Comparison of ENCODE assay signal across 8 cellular contexts in the genomic region with DNA sequence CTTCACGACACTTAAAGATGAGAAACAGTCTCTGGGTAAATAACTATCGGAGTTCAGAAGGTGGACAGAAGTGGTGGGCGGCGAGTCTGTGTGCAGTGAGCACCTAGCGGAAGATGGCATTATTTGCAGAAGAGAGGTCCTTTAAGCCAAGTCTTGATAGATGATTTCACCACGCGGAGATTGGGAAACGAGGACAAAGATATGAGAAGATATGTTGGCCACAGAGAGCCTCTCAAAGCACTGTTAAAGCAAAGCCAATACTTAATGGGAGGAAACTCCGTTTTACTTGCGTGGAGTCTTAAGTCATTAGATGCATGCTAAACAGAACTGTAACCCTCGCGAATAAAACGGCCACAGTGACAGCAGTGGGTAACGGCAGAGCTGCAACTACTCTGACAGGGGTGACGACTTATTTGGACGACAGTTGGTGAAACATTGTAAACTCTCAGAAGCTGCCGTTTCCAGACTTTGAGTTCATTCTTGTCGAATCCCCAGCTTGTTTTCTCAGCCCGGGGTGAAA. TPM values are rescaled to one million over a fixed set of nuclear protein-coding genes. Genes with fewer than 3 reads are reported as not detected.
A peak's percentile ranks its signal among the peaks of the same experiment; 100 is the strongest.
DNase-seq lines count a peak whose midpoint lies in the region; ATAC-seq and TF ChIP-seq lines count a peak whose summit lies in the region.

No MANE protein-coding gene starts in this region.

- peaks cover 43% of the 10 kb centered on the region for H3K79me2 ChIP-seq in OCI-LY1 (ENCODE audit: insufficient read depth, low read length)

- H3K27me3 ChIP-seq in OCI-LY1 (ENCODE audit: insufficient read depth, low read length): no peaks in the 10 kb centered on the region

- peak overlapping the region; percentile 84 for H3K4me3 ChIP-seq in OCI-LY1 (ENCODE audit: low read depth, low read length, poor library complexity, severe bottlenecking)

- peak overlapping the region; percentile 82 for H3K27ac ChIP-seq in OCI-LY1 (ENCODE audit: low read depth, low read length, poor library complexity, severe bottlenecking)

- peak; percentile 61 for TF ChIP-seq CTCF in OCI-LY1 (IDR thresholded peaks at IDR 0.05; ENCODE audit: low read length)

- peak overlapping the region; percentile 30 for H2AFZ ChIP-seq in OCI-LY1 (ENCODE audit: low read length)

- no peaks in the 10 kb centered on the region for H3F3A ChIP-seq in OCI-LY1 (ENCODE audit: insufficient read depth, low read length)

- H3K9me2 ChIP-seq in OCI-LY1 (ENCODE audit: low read depth, low read length): no peaks in the 10 kb centered on the region

- no peaks in the 10 kb centered on the region for H3K36me3 ChIP-seq in OCI-LY1 (ENCODE audit: insufficient read depth, low read length)

- peaks cover 47% of the 10 kb centered on the region for H3K4me1 ChIP-seq in OCI-LY1 (ENCODE audit: insufficient read depth, low read length, severe bottlenecking)

- DNase-seq in NCI-H1436 (lab: John Stamatoyannopoulos, UW) (peak; percentile 11), NCI-H1436 treated with DMSO at 0.1 percent for 48 hours (lab: John Stamatoyannopoulos, UW) (no peak), Right ventricle myocardium superior (no peak), renal cortical epithelial cell (ENCODE audit: low read depth) (peak; percentile 58), KG1 (lab: John Stamatoyannopoulos, UW) (no peak)
- peak; percentile 26 for DNase-seq in activated T-helper 9 cell treated with anti-CD3 and anti-CD28 coated beads, Interleukin-2, amount 50 U/mL, for 16 hours (ENCODE audit: low read depth)

- H4K20me1 ChIP-seq in OCI-LY1 (ENCODE audit: insufficient read depth, low read length): no peaks in the 10 kb centered on the region

- H3K4me2 ChIP-seq in OCI-LY1 (ENCODE audit: low read length): peak overlapping the region; percentile 79

- no peaks in the 10 kb centered on the region for H3K9me3 ChIP-seq in OCI-LY1 (ENCODE audit: low read length)

- intact Hi-C loops in Right ventricle myocardium superior (cut with DNase I): no loop called here

- H3K9ac ChIP-seq in OCI-LY1 (ENCODE audit: low read length): peak overlapping the region; percentile 72

- ATAC-seq in HG03354 (IDR thresholded peaks at IDR 0.05; ENCODE audit: poor library complexity, severe bottlenecking, unreplicated experiment): peak; percentile 37
- ATAC-seq in Right ventricle myocardium superior (ENCODE audit: poor library complexity): peak; percentile 13

RNA-seq across cellular contexts. Expression of gene CEP350, which starts 0.6 kb away (rescaled TPM):
- total RNA-seq in Right ventricle myocardium superior (27.2 TPM), renal cortical epithelial cell (30.2 and 53.5 TPM in 2 replicates)

Comparison
In these comparisons a context has a peak if more than half of its experiments do, and no peak if none do; other contexts are left out.
1. DNase-seq: peak in NCI-H1436 (single experiment), activated T-helper 9 cell treated with anti-CD3 and anti-CD28 coated beads, Interleukin-2, amount 50 U/mL, for 16 hours (single experiment) and renal cortical epithelial cell (single experiment); none in NCI-H1436 treated with DMSO at 0.1 percent for 48 hours (single experiment), Right ventricle myocardium superior (single experiment) and KG1 (single experiment).